In the genomic region with DNA sequence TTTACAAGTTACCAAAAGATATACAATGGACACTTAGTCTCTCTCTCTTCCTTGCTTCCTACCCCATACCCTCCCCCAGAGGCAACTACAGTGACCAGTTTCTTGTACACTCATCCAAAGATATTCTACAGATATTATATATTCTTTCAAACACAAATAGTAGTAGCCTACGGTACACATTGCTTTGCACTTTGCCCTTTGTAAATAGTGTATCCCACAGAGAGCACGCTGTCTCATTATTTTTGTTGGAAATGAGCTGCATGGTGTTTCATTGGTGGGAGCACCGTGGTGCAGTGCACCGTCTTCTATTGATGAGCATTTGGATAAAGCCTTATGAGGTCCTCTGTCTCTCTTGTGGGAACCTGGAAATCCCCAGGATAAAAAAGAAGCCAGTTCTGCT, we compare ENCODE assay signal across 32 cellular contexts. TPM values are rescaled to one million over a fixed set of nuclear protein-coding genes. Genes with fewer than 3 reads are reported as not detected.
"Had no signal": no experiment of that assay in that cellular context is flagged by ENCODE, and none has a peak within 500 bp of the region (broad histone marks: within the 10 kb centered on the region; RNA-seq: fewer than 3 reads in every experiment).

No MANE protein-coding gene starts in this region.

- DNase-seq: activated CD4-positive, alpha-beta T cell treated with anti-CD3 and anti-CD28 coated beads, Interleukin-2, amount 10 ng/mL, durations not matched to agents 24 days and 14 days; activated CD4-positive, alpha-beta T cell treated with anti-CD3 and anti-CD28 coated beads, Interleukin-2, amount 50 U/mL, for 4 hours; activated CD8-positive, alpha-beta T cell treated with anti-CD3 and anti-CD28 coated beads for 36 hours; activated naive CD4-positive, alpha-beta T cell; activated naive CD4-positive, alpha-beta T cell treated with anti-CD3 and anti-CD28 coated beads, Interleukin-2, amount 50 U/mL, for 16 hours; activated naive CD8-positive, alpha-beta T cell treated with anti-CD3 and anti-CD28 coated beads for 36 hours; activated T-cell treated with anti-CD3 and anti-CD28 coated beads, Interleukin-2, amount 50 U/mL, for 1 hour; activated T-cell treated with anti-CD3 and anti-CD28 coated beads, Interleukin-2, amount 50 U/mL, for 72 hours; amniotic stem cell; aorta; body of pancreas; caudate nucleus; NCI-H1105; NCI-H1417 treated with DMSO at 0.1 percent for 48 hours; NCI-H1694 treated with DMSO at 0.1 percent for 48 hours; NCI-H2029; NCI-H345; NCI-H524 treated with DMSO at 0.1 percent for 48 hours; NCI-H748 treated with DMSO at 0.1 percent for 48 hours; NK-92 treated with Interleukin-12 subunit alpha and Interleukin-12 subunit beta, amount 100 ng/mL, for 24 hours; PC-3; Peyer's patch; RPMI8226; SHP77 treated with DMSO at 0.1 percent for 48 hours; SK-N-SH had no signal

- H3K36me3 ChIP-seq: Peyer's patch, SJSA1 had no signal

- ATAC-seq: activated CD8-positive, alpha-beta T cell treated with anti-CD3 and anti-CD28 coated beads for 36 hours; activated T-cell treated with anti-CD3 and anti-CD28 coated beads, Interleukin-2, amount 50 U/mL, for 72 hours; activated T-helper 17 cell treated with anti-CD3 and anti-CD28 coated beads, Interleukin-2, amount 50 U/mL, for 72 hours; body of pancreas; PC-3 had no signal

- H3K9me2 ChIP-seq: SK-N-SH had no signal

- H3K27ac ChIP-seq: body of pancreas, Peyer's patch, SJSA1 had no signal

- H3K27me3 ChIP-seq: body of pancreas, Peyer's patch, SJSA1 had no signal

- H3K9me3 ChIP-seq: body of pancreas, Peyer's patch, SJSA1, SK-N-SH had no signal

- H3K9ac ChIP-seq: SK-N-SH had no signal

- H3K4me2 ChIP-seq: SK-N-SH had no signal

- H3K4me3 ChIP-seq: body of pancreas, Peyer's patch, SJSA1 had no signal

- FAIRE-seq: bronchial epithelial cell, TTC549 had no signal

RNA-seq across cellular contexts. Expression of a gene that starts 24.2 kb away (rescaled TPM):
- total RNA-seq: activated CD4-positive, alpha-beta T cell treated with anti-CD3 and anti-CD28 coated beads, Interleukin-2, amount 10 ng/mL, durations not matched to agents 24 days and 14 days; activated CD8-positive, alpha-beta memory T cell treated with anti-CD3 and anti-CD28 coated beads for 36 hours; activated CD8-positive, alpha-beta T cell treated with anti-CD3 and anti-CD28 coated beads for 36 hours; activated naive CD8-positive, alpha-beta T cell treated with anti-CD3 and anti-CD28 coated beads for 36 hours; activated T-cell treated with anti-CD3 and anti-CD28 coated beads, Interleukin-2, amount 50 U/mL, for 72 hours; activated T-helper 17 cell treated with anti-CD3 and anti-CD28 coated beads, Interleukin-2, amount 50 U/mL, for 72 hours; aorta; body of pancreas; bronchial epithelial cell; MCF 10A; NCI-H460; PC-3; Peyer's patch; SJSA1 had no signal
- polyA plus RNA-seq: aorta, SK-N-SH had no signal
